In genomic region chr14:35750202-35750904, GRCh38 we compare ENCODE assay signal across 22 cellular contexts.
"Had no signal": no experiment of that assay in that cellular context is flagged by ENCODE, and none has a peak within 500 bp of the region (broad histone marks: within the 10 kb centered on the region; RNA-seq: fewer than 3 reads in every experiment).

No MANE protein-coding gene starts in this region.

- FAIRE-seq: urothelium cell line had no signal

- H3K9me3 ChIP-seq: prostate gland, thyroid gland had no signal

- H3K27me3 ChIP-seq: brain microvascular endothelial cell, thyroid gland had no signal

- H3K4me1 ChIP-seq: prostate gland, thyroid gland had no signal

- H3K36me3 ChIP-seq: brain microvascular endothelial cell, prostate gland had no signal

- H3K27ac ChIP-seq: brain microvascular endothelial cell, prostate gland, SK-N-MC, thyroid gland had no signal

- H3K4me2 ChIP-seq: smooth muscle cell had no signal

- DNase-seq: activated CD4-positive, alpha-beta memory T cell treated with anti-CD3 and anti-CD28 coated beads, Interleukin-2, amount 10 ng/mL, durations not matched to agents 7 days and 5 days; activated CD4-positive, alpha-beta T cell treated with anti-CD3 and anti-CD28 coated beads for 48 hours; activated CD4-positive, CD25-positive, alpha-beta regulatory T cell; activated naive CD4-positive, alpha-beta T cell treated with anti-CD3 and anti-CD28 coated beads for 36 hours; activated naive CD8-positive, alpha-beta T cell treated with anti-CD3 and anti-CD28 coated beads, Interleukin-2, amount 50 U/mL, for 24 hours; activated T-cell treated with anti-CD3 and anti-CD28 coated beads, Interleukin-2, amount 50 U/mL, for 1 hour; aorta; brain microvascular endothelial cell; effector CD8-positive, alpha-beta T cell; immature natural killer cell; right cardiac atrium; stimulated activated CD4-positive, alpha-beta T cell treated with anti-CD3 and anti-CD28 coated beads, Interleukin-4, amount 100 ng/mL, for 1 hour; thyroid gland had no signal

- H3K4me3 ChIP-seq: lung, prostate gland, SK-N-MC, smooth muscle cell, thyroid gland had no signal

- ATAC-seq: activated naive CD8-positive, alpha-beta T cell treated with anti-CD3 and anti-CD28 coated beads, Interleukin-2, amount 50 U/mL, for 24 hours; activated T-helper 17 cell treated with anti-CD3 and anti-CD28 coated beads, Interleukin-2, amount 50 U/mL, for 72 hours; esophagus mucosa; left lobe of liver; right cardiac atrium; stimulated activated effector memory CD8-positive, alpha-beta T cell treated with anti-CD3 and anti-CD28 coated beads, Interleukin-12 subunit alpha, Interleukin-12 subunit beta, amount 100 ng/mL, for 72 hours had no signal
